ENCODE assay signal across 32 cellular contexts in the genomic region with DNA sequence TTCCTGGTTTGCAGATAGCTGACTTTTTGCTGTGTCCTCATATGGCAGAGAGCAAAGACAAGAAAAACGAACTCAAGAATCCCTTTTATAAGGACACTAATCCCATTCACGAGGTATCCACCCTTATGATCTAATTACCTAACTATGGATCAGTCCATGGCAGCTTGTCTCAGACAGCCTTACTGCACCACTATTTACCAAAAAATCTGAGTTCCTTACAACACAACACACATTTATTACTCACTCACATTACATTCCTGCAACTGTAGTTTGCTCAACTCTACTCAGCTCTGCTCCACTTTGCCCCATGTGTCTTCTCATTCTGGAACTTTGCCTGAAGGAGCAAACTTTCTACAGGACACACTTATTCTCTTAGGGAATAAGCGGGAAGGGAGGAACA. TPM values are rescaled to one million over a fixed set of nuclear protein-coding genes. Genes with fewer than 3 reads are reported as not detected.
A peak's percentile ranks its signal among the peaks of the same experiment; 100 is the strongest.
DNase-seq lines count a peak whose midpoint lies in the region; FAIRE-seq and TF ChIP-seq lines count a peak whose summit lies in the region.
"Had no signal": no experiment of that assay in that cellular context is flagged by ENCODE, and none has a peak within 500 bp of the region (broad histone marks: within the 10 kb centered on the region; RNA-seq: fewer than 3 reads in every experiment).

No MANE protein-coding gene starts in this region.

- H3K36me3 ChIP-seq in breast epithelium (no peaks in the 10 kb centered on the region), bronchial epithelial cell (ENCODE audit: control insufficient read depth, insufficient read depth, low read length) (no peaks in the 10 kb centered on the region), smooth muscle cell (ENCODE audit: low read depth) (no peaks in the 10 kb centered on the region)
- H3K36me3 ChIP-seq: colonic mucosa, esophagus muscularis mucosa, Peyer's patch, tibial artery had no signal

- no peak for TF ChIP-seq POLR2A in breast epithelium (IDR thresholded peaks at IDR 0.05)

- WGBS in smooth muscle cell (ENCODE audit: low lambda C conversion rate), result 40% methylated on average over 3 of the region's 3 CpGs

- H3K4me1 Mint-ChIP-seq in MCF 10A (ENCODE audit: insufficient read depth, unreplicated experiment), result peaks cover 24% of the 10 kb centered on the region
- no peaks in the 10 kb centered on the region for H3K4me1 Mint-ChIP-seq in osteocyte (ENCODE audit: unreplicated experiment)
- H3K4me1 Mint-ChIP-seq: activated CD4-positive, alpha-beta T cell treated with anti-CD3 and anti-CD28 coated beads, Interleukin-2, amount 10 ng/mL, durations not matched to agents 24 days and 14 days; brain; CD4-positive, CD25-positive, alpha-beta regulatory T cell; naive B cell had no signal

- peak overlapping the region; percentile 68 for H2AFZ ChIP-seq in smooth muscle cell (ENCODE audit: low read depth)

- H3K9ac ChIP-seq in smooth muscle cell (ENCODE audit: low read depth), result no peak overlapping the region

- POLR2A ChIA-PET in MCF 10A (lab: Yijun Ruan, JAX), result interaction anchor here (8.6 kb wide), 1 partner anchor 12 kb away, joined by 91 read pairs; the partner anchor contains the start of gene SLC6A15

- H3K27me3 Mint-ChIP-seq in MCF 10A (ENCODE audit: insufficient read depth, unreplicated experiment), result no peaks in the 10 kb centered on the region
- peaks cover 21% of the 10 kb centered on the region for H3K27me3 Mint-ChIP-seq in osteocyte (ENCODE audit: unreplicated experiment)
- H3K27me3 Mint-ChIP-seq: activated CD4-positive, alpha-beta T cell treated with anti-CD3 and anti-CD28 coated beads, Interleukin-2, amount 10 ng/mL, durations not matched to agents 24 days and 14 days; CD4-positive, CD25-positive, alpha-beta regulatory T cell had no signal

- no peak for FAIRE-seq in bronchial epithelial cell (lab: Jason Lieb, UNC)
- FAIRE-seq: D721Med, GM12878, HepG2, small intestine had no signal

- CTCF ChIA-PET in MCF 10A (lab: Yijun Ruan, JAX), result interaction anchor here (0.7 to 1.8 kb wide), 2 partner anchors 23 to 106 kb away, joined by 3 to 7 read pairs; no protein-coding TSS in a partner anchor

- no peaks in the 10 kb centered on the region for H3K79me2 ChIP-seq in smooth muscle cell (ENCODE audit: low read depth)

- intact Hi-C loops in MCF 10A (cut with micrococcal nuclease), result no loop called here
- intact Hi-C loops in breast epithelium (cut with DNase I; ENCODE audit: low total_unique reads), result no loop called here

- H3K9me3 ChIP-seq in breast epithelium (no peaks in the 10 kb centered on the region), smooth muscle cell (replicated peaks; ENCODE audit: low read depth) (no peaks in the 10 kb centered on the region)
- H3K9me3 ChIP-seq: colonic mucosa, esophagus muscularis mucosa, Peyer's patch, tibial artery had no signal

- H3K4me3 Mint-ChIP-seq in MCF 10A (ENCODE audit: unreplicated experiment), result no peak overlapping the region
- no peak overlapping the region for H3K4me3 Mint-ChIP-seq in osteocyte (ENCODE audit: unreplicated experiment)
- H3K4me3 Mint-ChIP-seq: activated CD4-positive, alpha-beta T cell treated with anti-CD3 and anti-CD28 coated beads, Interleukin-2, amount 10 ng/mL, durations not matched to agents 24 days and 14 days; activated T-cell treated with anti-CD3 and anti-CD28 coated beads, Interleukin-2, amount 50 U/mL, for 4 hours; brain; CD4-positive, CD25-positive, alpha-beta regulatory T cell; mesothelial cell of epicardium; naive B cell had no signal

- H3K27ac ChIP-seq in breast epithelium (no peak overlapping the region), smooth muscle cell (ENCODE audit: low read depth) (peak overlapping the region; percentile 19)
- H3K27ac ChIP-seq: 22Rv1, colonic mucosa, esophagus muscularis mucosa, Peyer's patch, tibial artery had no signal

- DNase-seq in MCF 10A (ENCODE audit: unreplicated experiment) (peak; percentile 37), breast epithelium (ENCODE audit: low spot score in 2 of 2) (no peak), bronchial epithelial cell (ENCODE audit: low read depth) (peak; percentile 77), fibroblast of the aortic adventitia (ENCODE audit: low read depth) (peak; percentile 20), smooth muscle cell (lab: John Stamatoyannopoulos, UW; ENCODE audit: unreplicated experiment) (no peak), osteocyte (ENCODE audit: extremely low spot score, unreplicated experiment) (no peak), GM13977 (ENCODE audit: low spot score) (no peak)
- no peak for DNase-seq in activated CD8-positive, alpha-beta memory T cell treated with anti-CD3 and anti-CD28 coated beads, Interleukin-2, amount 50 U/mL, for 4 hours
- DNase-seq: activated CD4-positive, alpha-beta T cell treated with anti-CD3 and anti-CD28 coated beads, Interleukin-2, amount 10 ng/mL, durations not matched to agents 24 days and 14 days; activated gamma-delta T cell treated with Interleukin-2 at 50 U/mL for 16 hours; activated T-cell treated with anti-CD3 and anti-CD28 coated beads, Interleukin-2, amount 50 U/mL, for 4 hours; CD4-positive, CD25-positive, alpha-beta regulatory T cell; colonic mucosa; effector CD8-positive, alpha-beta T cell; Kasumi-1; naive B cell; NCI-H1694 treated with DMSO at 0.1 percent for 48 hours; NCI-H526; Peyer's patch; SIG-M5; small intestine; stimulated activated CD4-positive, alpha-beta T cell treated with anti-CD3 and anti-CD28 coated beads, Interleukin-2, amount 100 ng/mL, for 24 hours; T1000; tibial artery had no signal

- in situ Hi-C loops in GM13977 (cut with MboI; ENCODE audit: low pct_unique_long_range_greater_than_20kb, low sequenced_read_pairs, unreplicated experiment), result no loop called here

- no TSS peak for BruUV-seq in MCF 10A (replicated peaks; lab: Mats Ljungman, UMichigan)

- peak overlapping the region; percentile 7 for H3K27ac Mint-ChIP-seq in MCF 10A (ENCODE audit: low read depth, unreplicated experiment)
- no peak overlapping the region for H3K27ac Mint-ChIP-seq in osteocyte (ENCODE audit: unreplicated experiment)
- H3K27ac Mint-ChIP-seq: activated CD4-positive, alpha-beta T cell treated with anti-CD3 and anti-CD28 coated beads, Interleukin-2, amount 10 ng/mL, durations not matched to agents 24 days and 14 days; brain; CD4-positive, CD25-positive, alpha-beta regulatory T cell; mesothelial cell of epicardium; naive B cell had no signal

- H3K9me3 Mint-ChIP-seq in MCF 10A (ENCODE audit: unreplicated experiment) (peaks cover 8% of the 10 kb centered on the region), osteocyte (ENCODE audit: unreplicated experiment) (no peaks in the 10 kb centered on the region)
- H3K9me3 Mint-ChIP-seq: activated CD4-positive, alpha-beta T cell treated with anti-CD3 and anti-CD28 coated beads, Interleukin-2, amount 10 ng/mL, durations not matched to agents 24 days and 14 days; activated T-cell treated with anti-CD3 and anti-CD28 coated beads, Interleukin-2, amount 50 U/mL, for 4 hours; brain; mesothelial cell of epicardium had no signal

- H3K4me3 ChIP-seq in breast epithelium (no peak overlapping the region), bronchial epithelial cell (ENCODE audit: low read depth, low read length) (no peak overlapping the region), fibroblast of the aortic adventitia (ENCODE audit: low read depth, low read length) (no peak overlapping the region), smooth muscle cell (no peak overlapping the region)
- H3K4me3 ChIP-seq: colonic mucosa, esophagus muscularis mucosa, GM12878, Peyer's patch, tibial artery had no signal

- peaks cover 0 to 11% of the 10 kb centered on the region in 2 donors for H3K27me3 ChIP-seq in breast epithelium
- H3K27me3 ChIP-seq in bronchial epithelial cell (ENCODE audit: control insufficient read depth, insufficient read depth, low read length), result no peaks in the 10 kb centered on the region
- H3K27me3 ChIP-seq in smooth muscle cell (ENCODE audit: low read depth), result no peaks in the 10 kb centered on the region
- H3K27me3 ChIP-seq: colonic mucosa, Peyer's patch, tibial artery had no signal

- no peak overlapping the region for H3K4me2 ChIP-seq in smooth muscle cell

- no peaks in the 10 kb centered on the region for H4K20me1 ChIP-seq in smooth muscle cell (ENCODE audit: low read depth)

- H3K36me3 Mint-ChIP-seq in MCF 10A (ENCODE audit: insufficient read depth, unreplicated experiment) (no peaks in the 10 kb centered on the region), osteocyte (ENCODE audit: unreplicated experiment) (no peaks in the 10 kb centered on the region)
- H3K36me3 Mint-ChIP-seq: brain; CD4-positive, CD25-positive, alpha-beta regulatory T cell; mesothelial cell of epicardium; naive B cell had no signal

- TF ChIP-seq CTCF in MCF 10A (IDR thresholded peaks at IDR 0.05; ENCODE audit: unreplicated experiment) (no peak), breast epithelium (IDR thresholded peaks at IDR 0.05) (no peak), bronchial epithelial cell (IDR thresholded peaks at IDR 0.05; ENCODE audit: insufficient read depth, low read length, severe bottlenecking) (no peak), fibroblast of the aortic adventitia (IDR thresholded peaks at IDR 0.05; ENCODE audit: insufficient read depth, low read length) (no peak), smooth muscle cell (IDR thresholded peaks at IDR 0.05; ENCODE audit: borderline replicate concordance, insufficient read depth, poor library complexity, severe bottlenecking) (no peak), osteocyte (IDR thresholded peaks at IDR 0.05) (no peak), GM13977 (IDR thresholded peaks at IDR 0.05; ENCODE audit: extremely low read depth, insufficient read depth, missing control alignments) (no peak)

- no peaks in the 10 kb centered on the region for H3F3A ChIP-seq in smooth muscle cell (ENCODE audit: low read depth)

- H3K4me1 ChIP-seq in breast epithelium (no peaks in the 10 kb centered on the region), smooth muscle cell (ENCODE audit: low read depth) (no peaks in the 10 kb centered on the region)
- H3K4me1 ChIP-seq: colonic mucosa, esophagus muscularis mucosa, Peyer's patch, tibial artery had no signal

RNA-seq across cellular contexts. Expression of gene SLC6A15, which starts 10.1 kb away (rescaled TPM):
- 94.0 and 96.3 TPM in 2 replicates for total RNA-seq in MCF 10A (2022)
- total RNA-seq in breast epithelium, result 1 to 10 TPM in 2 of 3 donors, not detected in 1; 2.0 to 2.2 TPM
- 22.9 and 65.0 TPM in 2 replicates for total RNA-seq in bronchial epithelial cell
- total RNA-seq in fibroblast of the aortic adventitia (ENCODE audit: low replicate concordance), result 8.9 and 53.3 TPM in 2 replicates
- total RNA-seq in smooth muscle cell, result 11.6 and 21.1 TPM in 2 replicates
- polyA plus RNA-seq in smooth muscle cell, result 4.4 and 6.4 TPM in 2 replicates
- not detected in 2 replicates for total RNA-seq in osteocyte
- total RNA-seq: activated CD4-positive, alpha-beta T cell treated with anti-CD3 and anti-CD28 coated beads, Interleukin-2, amount 10 ng/mL, durations not matched to agents 24 days and 14 days; activated CD8-positive, alpha-beta memory T cell treated with anti-CD3 and anti-CD28 coated beads for 36 hours; CD4-positive, CD25-positive, alpha-beta regulatory T cell; GM12878; HepG2 had no signal
- polyA plus RNA-seq: CD4-positive, CD25-positive, alpha-beta regulatory T cell; HepG2 had no signal

Comparison
In these comparisons a context has a peak if more than half of its experiments do, and no peak if none do; other contexts are left out.
1. DNase-seq: peak in MCF 10A (single experiment), bronchial epithelial cell (single experiment) and fibroblast of the aortic adventitia (single experiment); none in breast epithelium (0 of 2), smooth muscle cell (single experiment), activated CD8-positive, alpha-beta memory T cell treated with anti-CD3 and anti-CD28 coated beads, Interleukin-2, amount 50 U/mL, for 4 hours (single experiment), osteocyte (single experiment) and GM13977 (single experiment).